In the genomic region with DNA sequence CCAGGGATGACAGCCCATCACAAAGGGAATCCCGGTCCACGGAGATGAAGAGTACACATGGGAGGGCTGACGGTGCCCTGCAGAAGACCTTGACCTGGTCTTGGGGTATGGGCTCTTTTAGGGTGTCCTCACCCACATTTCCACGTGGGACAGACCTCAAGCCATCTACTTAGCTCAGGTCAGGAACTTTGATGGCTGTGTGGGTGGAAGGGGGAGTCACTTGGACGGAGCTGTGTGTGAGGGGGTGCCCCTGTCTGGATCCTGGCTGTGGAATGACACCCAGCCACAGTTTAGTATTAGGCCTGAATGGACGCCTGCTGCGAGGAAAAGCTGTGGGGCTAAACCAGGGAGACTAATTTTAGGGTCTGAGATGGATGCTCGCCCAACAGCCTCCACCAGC, we compare ENCODE assay signal across 23 cellular contexts. TPM values are rescaled to one million over a fixed set of nuclear protein-coding genes. Genes with fewer than 3 reads are reported as not detected.
DNase-seq lines count a peak whose midpoint lies in the region; ATAC-seq, FAIRE-seq and TF ChIP-seq lines count a peak whose summit lies in the region.
"Had no signal": no experiment of that assay in that cellular context is flagged by ENCODE, and none has a peak within 500 bp of the region (broad histone marks: within the 10 kb centered on the region; RNA-seq: fewer than 3 reads in every experiment).

No MANE protein-coding gene starts in this region.

- H4K8ac ChIP-seq in mesendoderm (ENCODE audit: low read depth, low read length) = no peak overlapping the region

- no peaks in the 10 kb centered on the region for H3K36me3 ChIP-seq in HUES6 (ENCODE audit: control insufficient read depth, insufficient read depth, low read length)
- no peaks in the 10 kb centered on the region for H3K36me3 ChIP-seq in K562 (ENCODE audit: control insufficient read depth, insufficient read depth, low read length)
- H3K36me3 ChIP-seq in mesendoderm (ENCODE audit: control insufficient read depth, insufficient read depth, low read length) = no peaks in the 10 kb centered on the region
- H3K36me3 ChIP-seq: BE2C had no signal

- H2BK5ac ChIP-seq in mesendoderm (ENCODE audit: low read length) = peak overlapping the region; percentile 49

- peak overlapping the region; percentile 18 for H4K5ac ChIP-seq in mesendoderm (ENCODE audit: low read length)

- no peak overlapping the region for H3K27ac Mint-ChIP-seq in activated CD4-positive, alpha-beta T cell treated with anti-CD3 and anti-CD28 coated beads, Interleukin-2, amount 10 ng/mL, durations not matched to agents 7 days and 5 days
- H3K27ac Mint-ChIP-seq: CD4-positive, CD25-positive, alpha-beta regulatory T cell; IgD-negative memory B cell had no signal

- no peaks in the 10 kb centered on the region for H3K79me1 ChIP-seq in mesendoderm (ENCODE audit: low read length)

- no peak for TF ChIP-seq RAD21 in K562 (CRISPR knock-in tag; conservative IDR thresholded peaks at IDR 0.05 in 1 of 2, IDR thresholded peaks at IDR 0.05 in 1 of 2)

- H3K9me3 ChIP-seq in HUES6 (ENCODE audit: control insufficient read depth, insufficient read depth, low read depth, low read length) = no peaks in the 10 kb centered on the region
- no peaks in the 10 kb centered on the region for H3K9me3 ChIP-seq in K562 (replicated peaks; ENCODE audit: control insufficient read depth, insufficient read depth, low read depth, low read length)
- H3K9me3 ChIP-seq: BE2C had no signal

- peak overlapping the region; percentile 44; the same call in 1 of the 2 replicates for H3K27ac ChIP-seq in HUES6 (ENCODE audit: low read depth, low read length)
- no peak overlapping the region for H3K27ac ChIP-seq in K562 (ENCODE audit: extremely low read depth, low read depth, low read length)
- no peak overlapping the region for H3K27ac ChIP-seq in mesendoderm (ENCODE audit: low read depth, low read length)

- H3K79me2 ChIP-seq in K562 (ENCODE audit: control insufficient read depth, insufficient read depth, low read length) (no peaks in the 10 kb centered on the region), mesendoderm (ENCODE audit: control insufficient read depth, insufficient read depth, low read length) (no peaks in the 10 kb centered on the region)

- TF ChIP-seq POLR2A in K562 (conservative IDR thresholded peaks at IDR 0.05) = peak; percentile 73

- H3K27me3 ChIP-seq in HUES6 (ENCODE audit: control insufficient read depth, insufficient read depth, low read length) (no peaks in the 10 kb centered on the region), K562 (ENCODE audit: control insufficient read depth in 2 of 2, insufficient read depth in 2 of 2, low read length in 2 of 2) (peaks cover 12 to 14% of the 10 kb centered on the region in 2 experiments; a peak in 4 of 5 replicates), mesendoderm (ENCODE audit: insufficient read depth, low read length, poor library complexity) (no peaks in the 10 kb centered on the region)
- H3K27me3 ChIP-seq: BE2C had no signal

- H4K20me1 ChIP-seq in K562 (replicated peaks; ENCODE audit: control insufficient read depth, insufficient read depth, low read length) = peaks cover 4% of the 10 kb centered on the region; the same call in 1 of the 2 replicates

- H2BK120ac ChIP-seq in mesendoderm (ENCODE audit: low read depth, low read length) = peak overlapping the region; percentile 15

- peak overlapping the region; percentile 52; the same call in 1 of the 2 replicates for H2AFZ ChIP-seq in K562 (ENCODE audit: low read depth, low read length)

- no peak overlapping the region for H3K4me2 ChIP-seq in K562 (ENCODE audit: insufficient read depth, low read length)
- no peak overlapping the region for H3K4me2 ChIP-seq in mesendoderm (ENCODE audit: low read length)

- no peaks in the 10 kb centered on the region for H3K9me3 Mint-ChIP-seq in activated CD4-positive, alpha-beta T cell treated with anti-CD3 and anti-CD28 coated beads, Interleukin-2, amount 10 ng/mL, durations not matched to agents 7 days and 5 days
- H3K9me3 Mint-ChIP-seq: CD4-positive, CD25-positive, alpha-beta regulatory T cell; CD8-positive, alpha-beta memory T cell; IgD-negative memory B cell had no signal

- CTCF ChIA-PET in K562 (lab: Yijun Ruan, JAX; ENCODE audit: low intra/inter-chr PET ratio) = no interaction called here
- CTCF ChIA-PET in activated CD4-positive, alpha-beta T cell treated with anti-CD3 and anti-CD28 coated beads, Interleukin-2, amount 10 ng/mL, durations not matched to agents 7 days and 5 days (lab: Charles Lee) = interaction anchor here (2.0 to 3.2 kb wide), 2 partner anchors 14 to 29 kb away, joined by 5 to 10 read pairs; no protein-coding TSS in a partner anchor

- no peaks in the 10 kb centered on the region for H3K27me3 Mint-ChIP-seq in activated CD4-positive, alpha-beta T cell treated with anti-CD3 and anti-CD28 coated beads, Interleukin-2, amount 10 ng/mL, durations not matched to agents 7 days and 5 days
- H3K27me3 Mint-ChIP-seq: CD8-positive, alpha-beta memory T cell; IgD-negative memory B cell had no signal

- H3K4me3 ChIP-seq in HUES6 (ENCODE audit: low read depth, low read length) (no peak overlapping the region), K562 (no peak overlapping the region), mesendoderm (ENCODE audit: low read length) (no peak overlapping the region)
- H3K4me3 ChIP-seq: GM12878 had no signal

- no peak for DNase-seq in K562 (ENCODE audit: extremely low read depth in 1 of 4, low spot score in 3 of 4)
- DNase-seq in mesendoderm = no peak
- DNase-seq in AML-193 (lab: John Stamatoyannopoulos, UW) = no peak
- no peak for DNase-seq in activated CD4-positive, alpha-beta T cell treated with anti-CD3 and anti-CD28 coated beads, Interleukin-2, amount 10 ng/mL, durations not matched to agents 7 days and 5 days
- DNase-seq: BE2C; C1 segment of cervical spinal cord; CD4-positive, CD25-positive, alpha-beta regulatory T cell; CD8-positive, alpha-beta memory T cell; COR-L47; DMS 273 treated with DMSO at 0.1 percent for 48 hours; DMS53; DND-41; EL; HCEC 1CT had no signal

- in situ Hi-C loops in K562 (cut with MboI) = no loop called here

- H3K4me1 Mint-ChIP-seq in activated CD4-positive, alpha-beta T cell treated with anti-CD3 and anti-CD28 coated beads, Interleukin-2, amount 10 ng/mL, durations not matched to agents 7 days and 5 days = no peaks in the 10 kb centered on the region
- H3K4me1 Mint-ChIP-seq: CD8-positive, alpha-beta memory T cell had no signal

- no peaks in the 10 kb centered on the region for H3K36me3 Mint-ChIP-seq in activated CD4-positive, alpha-beta T cell treated with anti-CD3 and anti-CD28 coated beads, Interleukin-2, amount 10 ng/mL, durations not matched to agents 7 days and 5 days (ENCODE audit: low read depth)
- H3K36me3 Mint-ChIP-seq: CD4-positive, CD25-positive, alpha-beta regulatory T cell; CD8-positive, alpha-beta memory T cell; IgD-negative memory B cell had no signal

- TF ChIP-seq EP300 in K562 (IDR thresholded peaks at IDR 0.05; ENCODE audit: low read length) = no peak

- ATAC-seq in K562 (peak; percentile 11), GM19035 (IDR thresholded peaks at IDR 0.05; ENCODE audit: unreplicated experiment) (no peak)
- ATAC-seq: GM12878 had no signal

- H2BK15ac ChIP-seq in mesendoderm (replicated peaks; ENCODE audit: low read depth) = no peak overlapping the region

- WGBS in K562 (ENCODE audit: insufficient coverage, low coverage, missing lambda C conversion rate) = 36% methylated on average over 8 of the region's 8 CpGs
- WGBS in mesendoderm (ENCODE audit: extremely low coverage, insufficient coverage, low lambda C conversion rate) = no CpG with 5 or more reads among the region's 8 CpGs

- peak overlapping the region; percentile 7 for H3K23ac ChIP-seq in mesendoderm (ENCODE audit: low read length)

- H3K18ac ChIP-seq in mesendoderm (ENCODE audit: low read length) = peak overlapping the region; percentile 1

- H3K56ac ChIP-seq in mesendoderm (ENCODE audit: low read length) = peak overlapping the region; percentile 77

- H3K9ac ChIP-seq in HUES6 (ENCODE audit: low read length) = peak overlapping the region; percentile 5
- H3K9ac ChIP-seq in K562 (ENCODE audit: insufficient read depth in 1 of 2, low read depth in 2 of 2, low read length in 2 of 2) = peak overlapping the region in 1 of 2 experiments; percentile 21; a peak in 1 of 4 replicates
- peak overlapping the region; percentile 26 for H3K9ac ChIP-seq in mesendoderm (ENCODE audit: low read length)

- TF ChIP-seq CTCF in K562 (IDR thresholded peaks at IDR 0.05 in 2 of 3, conservative IDR thresholded peaks at IDR 0.05 in 1 of 3; ENCODE audit: insufficient read depth in 2 of 3, low read depth in 1 of 3, low read length in 3 of 3) = no peak

- H3K9me1 ChIP-seq in K562 (ENCODE audit: control insufficient read depth, insufficient read depth, low read length) = no peaks in the 10 kb centered on the region

- BruUV-seq in K562 (replicated peaks; lab: Mats Ljungman, UMichigan) = TSS peak; percentile 95

- H3K4ac ChIP-seq in mesendoderm (ENCODE audit: low read depth, low read length) = peak overlapping the region; percentile 46

- POLR2A ChIA-PET in K562 (lab: Yijun Ruan, JAX) = interaction anchor here (0.6 to 0.7 kb wide), 2 partner anchors 10 to 525 kb away, joined by 3 read pairs; no protein-coding TSS in a partner anchor
- POLR2A ChIA-PET in activated CD4-positive, alpha-beta T cell treated with anti-CD3 and anti-CD28 coated beads, Interleukin-2, amount 10 ng/mL, durations not matched to agents 7 days and 5 days (lab: Charles Lee) = no interaction called here

- FAIRE-seq in K562 (lab: Jason Lieb, UNC) = no peak
- FAIRE-seq: GM12878, GM19239, H54 had no signal

- H3K4me3 Mint-ChIP-seq in activated CD4-positive, alpha-beta T cell treated with anti-CD3 and anti-CD28 coated beads, Interleukin-2, amount 10 ng/mL, durations not matched to agents 7 days and 5 days = no peak overlapping the region
- H3K4me3 Mint-ChIP-seq: CD4-positive, CD25-positive, alpha-beta regulatory T cell; CD8-positive, alpha-beta memory T cell; IgD-negative memory B cell had no signal

- H2AK5ac ChIP-seq in mesendoderm (ENCODE audit: low read length) = peak overlapping the region; percentile 16

- H3K4me1 ChIP-seq in HUES6 (ENCODE audit: control insufficient read depth, insufficient read depth, low read length) (peaks cover 69% of the 10 kb centered on the region), K562 (replicated peaks in 1 of 2; ENCODE audit: control insufficient read depth in 2 of 2, insufficient read depth in 2 of 2, low read length in 2 of 2) (peaks cover 7 to 8% of the 10 kb centered on the region in 2 experiments), mesendoderm (ENCODE audit: control insufficient read depth, low read depth, low read length) (peaks cover 43% of the 10 kb centered on the region)

- intact Hi-C loops in K562 (cut with micrococcal nuclease) = no loop called here

RNA-seq across cellular contexts. Expression of gene MIXL1, which starts 10.9 kb away (rescaled TPM):
- total RNA-seq in K562 (2011; cell fraction: chromatin; rRNA removed; ENCODE audit: low replicate concordance) = 0.14 TPM in 1 of 2 replicates, not detected in the other
- total RNA-seq in K562 (2011; cell fraction: nucleolus; rRNA removed) = not detected in 2 replicates
- total RNA-seq in K562 (2011; cell fraction: nucleoplasm; rRNA removed) = not detected in 2 replicates
- total RNA-seq in K562 (2014; rRNA removed) (not detected in 2 replicates), K562 (2014; rRNA removed; fragmentation: Illumina TruSeq; extraction: Trizol) (not detected in 2 replicates), K562 (2015; rRNA removed; fragmentation: Illumina TruSeq; extraction: Trizol) (not detected in 2 replicates), K562 (2021) (not detected in 2 replicates)
- polyA plus RNA-seq in K562 (2011; rRNA removed) (not detected in 2 replicates), K562 (2014; fragmentation: Illumina TruSeq; extraction: Trizol) (not detected in 2 replicates), K562 (2014; fragmentation: Nextera tagmentation; extraction: Ambion mirVana) (not detected), K562 (2014; rRNA removed) (not detected in 2 replicates)
- polyA plus RNA-seq in K562 (2011; cell fraction: cytosol; rRNA removed) = not detected in 2 replicates
- polyA plus RNA-seq in K562 (2011; cell fraction: nucleus; rRNA removed) = not detected in 2 replicates
- polyA plus RNA-seq in K562 (2012) = 0.06 TPM in 1 of 2 replicates, not detected in the other
- polyA minus RNA-seq in K562 (2011; rRNA and poly(A)+ RNA removed) = not detected in 2 replicates
- polyA minus RNA-seq in K562 (2011; cell fraction: cytosol; rRNA and poly(A)+ RNA removed) = not detected in 2 replicates
- not detected in 2 replicates for polyA minus RNA-seq in K562 (2011; cell fraction: nucleus; rRNA and poly(A)+ RNA removed)
- 950 TPM for polyA plus RNA-seq in mesendoderm (2013, experiment 1 of 2)
- polyA plus RNA-seq in mesendoderm (2013, experiment 2 of 2) = 825 TPM
- not detected for total RNA-seq in activated CD4-positive, alpha-beta T cell treated with anti-CD3 and anti-CD28 coated beads, Interleukin-2, amount 10 ng/mL, durations not matched to agents 7 days and 5 days
- total RNA-seq: A172; CD4-positive, CD25-positive, alpha-beta regulatory T cell; CD8-positive, alpha-beta memory T cell; G401; HT-29 had no signal
- polyA plus RNA-seq: CD4-positive, CD25-positive, alpha-beta regulatory T cell; CD8-positive, alpha-beta memory T cell had no signal

RNA-seq across cellular contexts. Expression of gene ACBD3, which starts 26.0 kb away (rescaled TPM):
- 12.5 and 40.3 TPM in 2 replicates for total RNA-seq in K562 (2011; cell fraction: chromatin; rRNA removed; ENCODE audit: low replicate concordance)
- total RNA-seq in K562 (2011; cell fraction: nucleolus; rRNA removed) = 8.8 and 12.5 TPM in 2 replicates
- 21.6 and 27.1 TPM in 2 replicates for total RNA-seq in K562 (2011; cell fraction: nucleoplasm; rRNA removed)
- total RNA-seq in K562 (2014; rRNA removed) = 25.4 and 31.4 TPM in 2 replicates
- total RNA-seq in K562 (2014; rRNA removed; fragmentation: Illumina TruSeq; extraction: Trizol) = 31.4 and 35.5 TPM in 2 replicates
- 26.1 and 26.9 TPM in 2 replicates for total RNA-seq in K562 (2015; rRNA removed; fragmentation: Illumina TruSeq; extraction: Trizol)
- 27.6 and 30.7 TPM in 2 replicates for total RNA-seq in K562 (2021)
- polyA plus RNA-seq in K562 (2011; rRNA removed) = 36.7 and 37.6 TPM in 2 replicates
- 10.1 and 21.5 TPM in 2 replicates for polyA plus RNA-seq in K562 (2011; cell fraction: cytosol; rRNA removed)
- polyA plus RNA-seq in K562 (2011; cell fraction: nucleus; rRNA removed) = 8.9 and 13.8 TPM in 2 replicates
- 22.8 and 22.9 TPM in 2 replicates for polyA plus RNA-seq in K562 (2012)
- 25.4 and 32.1 TPM in 2 replicates for polyA plus RNA-seq in K562 (2014; fragmentation: Illumina TruSeq; extraction: Trizol)
- 10 to 100 TPM; 11.1 to 14.3 TPM for polyA plus RNA-seq in K562 (2014; fragmentation: Nextera tagmentation; extraction: Ambion mirVana)
- 21.4 and 21.5 TPM in 2 replicates for polyA plus RNA-seq in K562 (2014; rRNA removed)
- polyA minus RNA-seq in K562 (2011; rRNA and poly(A)+ RNA removed) = 55.5 and 66.5 TPM in 2 replicates
- polyA minus RNA-seq in K562 (2011; cell fraction: cytosol; rRNA and poly(A)+ RNA removed) = 23.8 and 29.6 TPM in 2 replicates
- polyA minus RNA-seq in K562 (2011; cell fraction: nucleus; rRNA and poly(A)+ RNA removed) = 7.1 and 15.3 TPM in 2 replicates
- polyA plus RNA-seq in mesendoderm (2013, experiment 1 of 2) = 29.2 TPM
- polyA plus RNA-seq in mesendoderm (2013, experiment 2 of 2) = 28.6 TPM
- 10 to 100 TPM; 19.0 to 19.8 TPM for total RNA-seq in activated CD4-positive, alpha-beta T cell treated with anti-CD3 and anti-CD28 coated beads, Interleukin-2, amount 10 ng/mL, durations not matched to agents 7 days and 5 days
